ENCODE assay signal across 8 cellular contexts in genomic region chr17:57605734-57606105, GRCh38.
DNase-seq lines count a peak whose midpoint lies in the region; ATAC-seq and TF ChIP-seq lines count a peak whose summit lies in the region.

No MANE protein-coding gene starts in this region.

- DNase-seq in DMS79 treated with DMSO at 0.1 percent for 48 hours (lab: John Stamatoyannopoulos, UW) = peak; percentile 67
- no peak for DNase-seq in WERI-Rb-1
- DNase-seq in naive B cell = no peak
- DNase-seq in middle frontal gyrus (ENCODE audit: extremely low spot score, low spot score) = no peak
- no peak for DNase-seq in DMS 273 treated with DMSO at 0.1 percent for 48 hours (lab: John Stamatoyannopoulos, UW)
- DNase-seq in foreskin keratinocyte = no peak
- DNase-seq in stimulated activated CD4-positive, alpha-beta T cell treated with anti-CD3 and anti-CD28 coated beads, Interleukin-1b, Interleukin-23, amount 100 ng/mL, for 48 hours = no peak

- H3K27ac ChIP-seq in WERI-Rb-1 (peak overlapping the region; percentile 77), foreskin keratinocyte (no peak overlapping the region)

- no peaks in the 10 kb centered on the region for H3K36me3 Mint-ChIP-seq in naive B cell

- H3K4me1 ChIP-seq in foreskin keratinocyte = no peaks in the 10 kb centered on the region

- TF ChIP-seq CTCF in WERI-Rb-1 (IDR thresholded peaks at IDR 0.05; ENCODE audit: low read depth, low read length) (no peak), foreskin keratinocyte (conservative IDR thresholded peaks at IDR 0.05) (no peak)

- H3K9me3 ChIP-seq in WERI-Rb-1 (ENCODE audit: severe bottlenecking) = no peaks in the 10 kb centered on the region

- no peaks in the 10 kb centered on the region for H3K9me3 Mint-ChIP-seq in naive B cell

- H3K27me3 Mint-ChIP-seq in naive B cell = no peaks in the 10 kb centered on the region

- H3K4me1 Mint-ChIP-seq in naive B cell = peaks cover 37 to 68% (median 60%) of the 10 kb centered on the region in 3 donors

- no peak overlapping the region for H3K4me3 ChIP-seq in WERI-Rb-1 (ENCODE audit: low read depth, low read length)

- H3K4me3 Mint-ChIP-seq in naive B cell = peak overlapping the region in 7 of 8 donors; percentile 74 to 91 (median 83)

- peak overlapping the region in 5 of 6 donors; percentile 87 to 99 (median 97) for H3K27ac Mint-ChIP-seq in naive B cell

- H3K36me3 ChIP-seq in WERI-Rb-1 = peaks cover 57% of the 10 kb centered on the region

- ATAC-seq in GM21786 (IDR thresholded peaks at IDR 0.05; ENCODE audit: unreplicated experiment) (peak; percentile 4), naive B cell (ENCODE audit: low read depth in 2 of 2) (peak; percentile 10 to 19), foreskin keratinocyte (no peak)

- no peaks in the 10 kb centered on the region for H3K27me3 ChIP-seq in WERI-Rb-1 (ENCODE audit: insufficient read depth, low read depth, severe bottlenecking)
- H3K27me3 ChIP-seq in foreskin keratinocyte = no peaks in the 10 kb centered on the region
